20 cellular contexts compared by ENCODE assay signal in genomic region chr7:135333946-135334345, GRCh38.
"Had no signal": no experiment of that assay in that cellular context is flagged by ENCODE, and none has a peak within 500 bp of the region (broad histone marks: within the 10 kb centered on the region; RNA-seq: fewer than 3 reads in every experiment).

No MANE protein-coding gene starts in this region.

- H3K36me3 ChIP-seq: colonic mucosa, gastrocnemius medialis, sigmoid colon, tibial nerve, upper lobe of right lung, vagina had no signal

- H3K9me3 ChIP-seq: colonic mucosa, gastrocnemius medialis, sigmoid colon, testis, tibial nerve, upper lobe of right lung, vagina had no signal

- H3K4me1 ChIP-seq: colonic mucosa, sigmoid colon, testis, tibial nerve, upper lobe of right lung, vagina had no signal

- H3K27me3 Mint-ChIP-seq: stimulated activated naive CD8-positive, alpha-beta T cell treated with anti-CD3 and anti-CD28 coated beads, Interleukin-15, amount 100 ng/mL, for 72 hours had no signal

- H3K27ac ChIP-seq: colonic mucosa, gastrocnemius medialis, sigmoid colon, skin epidermis, testis, tibial nerve, upper lobe of right lung, vagina had no signal

- DNase-seq: colonic mucosa; effector CD4-positive, alpha-beta T cell; endodermal cell; gastrocnemius medialis; left colon; left ventricle myocardium superior; mesendoderm; naive B cell; sigmoid colon; stimulated activated CD4-positive, alpha-beta T cell treated with anti-CD3 and anti-CD28 coated beads, Interleukin-2, amount 100 ng/mL, for 24 hours; stimulated activated CD4-positive, alpha-beta T cell treated with anti-CD3 and anti-CD28 coated beads, Interleukin-4, amount 100 ng/mL, for 4 hours; stimulated activated naive B cell treated with anti-CD40 and anti-IgM and Interleukin-4, amounts not matched to agents 10 μg/mL and 1 μg/mL and 100 μg/mL, for 72 hours; stimulated activated naive CD8-positive, alpha-beta T cell treated with anti-CD3 and anti-CD28 coated beads, Interleukin-15, amount 100 ng/mL, for 72 hours; testis; upper lobe of right lung had no signal

- H3K4me1 Mint-ChIP-seq: naive B cell had no signal

- H3K27me3 ChIP-seq: colonic mucosa, gastrocnemius medialis, sigmoid colon, testis, tibial nerve, upper lobe of right lung, vagina had no signal

- H3K4me3 ChIP-seq: colonic mucosa, gastrocnemius medialis, lung, sigmoid colon, skin epidermis, testis, tibial nerve, upper lobe of right lung, vagina had no signal

- H3K9me3 Mint-ChIP-seq: endodermal cell, nephron had no signal

- H3K27ac Mint-ChIP-seq: endodermal cell; nephron; stimulated activated naive B cell treated with anti-CD40 and anti-IgM and Interleukin-4, amounts not matched to agents 10 μg/mL and 1 μg/mL and 100 μg/mL, for 72 hours; stimulated activated naive CD8-positive, alpha-beta T cell treated with anti-CD3 and anti-CD28 coated beads, Interleukin-15, amount 100 ng/mL, for 72 hours had no signal

- ATAC-seq: gastrocnemius medialis; left ventricle myocardium superior; stimulated activated naive CD8-positive, alpha-beta T cell treated with anti-CD3 and anti-CD28 coated beads, Interleukin-15, amount 100 ng/mL, for 72 hours; upper lobe of right lung had no signal

- H3K4me3 Mint-ChIP-seq: endodermal cell; naive B cell; nephron; stimulated activated naive B cell treated with anti-CD40 and anti-IgM and Interleukin-4, amounts not matched to agents 10 μg/mL and 1 μg/mL and 100 μg/mL, for 72 hours; stimulated activated naive CD8-positive, alpha-beta T cell treated with anti-CD3 and anti-CD28 coated beads, Interleukin-15, amount 100 ng/mL, for 72 hours had no signal
